In genomic region chr17:82237746-82238561, GRCh38 we compare ENCODE assay signal across 8 cellular contexts. TPM values are rescaled to one million over a fixed set of nuclear protein-coding genes. Genes with fewer than 3 reads are reported as not detected.
DNase-seq lines count a peak whose midpoint lies in the region; ATAC-seq and TF ChIP-seq lines count a peak whose summit lies in the region.

No MANE protein-coding gene starts in this region.

- CTCF ChIA-PET in activated CD4-positive, alpha-beta memory T cell treated with anti-CD3 and anti-CD28 coated beads for 36 hours (lab: Charles Lee): interaction anchor here (1.0 to 3.8 kb wide), 6 partner anchors 32 to 114 kb away, joined by 3 to 19 read pairs (median 8); partner anchors contain the start of gene SECTM1

- H4K20me1 ChIP-seq in H9 (ENCODE audit: control insufficient read depth, insufficient read depth, insufficient read length): no peaks in the 10 kb centered on the region

- no peaks in the 10 kb centered on the region for H3K9me3 ChIP-seq in heart right ventricle
- H3K9me3 ChIP-seq in spleen: no peaks in the 10 kb centered on the region
- H3K9me3 ChIP-seq in H9 (ENCODE audit: control insufficient read depth, low read depth, low read length): no peaks in the 10 kb centered on the region

- peaks cover 51 to 98% (median 66%) of the 10 kb centered on the region in 9 donors for H3K4me1 ChIP-seq in heart right ventricle
- H3K4me1 ChIP-seq in spleen: peaks cover 49 to 100% (median 93%) of the 10 kb centered on the region in 6 donors
- H3K4me1 ChIP-seq in H9 (ENCODE audit: insufficient read depth, low read length): no peaks in the 10 kb centered on the region

- H3K4ac ChIP-seq in H9 (ENCODE audit: low read depth, low read length): no peak overlapping the region

- H2BK20ac ChIP-seq in H9 (ENCODE audit: low read depth, low read length, poor library complexity, severe bottlenecking): no peak overlapping the region

- H3K56ac ChIP-seq in H9 (ENCODE audit: insufficient read length, low read depth, low read length): no peak overlapping the region

- no peak overlapping the region for H4K8ac ChIP-seq in H9 (replicated peaks; ENCODE audit: insufficient read length, low read depth, low read length)

- peak overlapping the region in 5 of 10 donors; percentile 10 to 37 (median 17) for H3K4me3 ChIP-seq in heart right ventricle
- peak overlapping the region in 4 of 8 donors; percentile 13 to 53 (median 20) for H3K4me3 ChIP-seq in spleen

- H3K27me3 ChIP-seq in heart right ventricle: no peaks in the 10 kb centered on the region
- no peaks in the 10 kb centered on the region for H3K27me3 ChIP-seq in spleen (replicated peaks in 1 of 7)
- H3K27me3 ChIP-seq in H9 (ENCODE audit: insufficient read depth, low read length): no peaks in the 10 kb centered on the region

- H3T11ph ChIP-seq in H9 (ENCODE audit: low read length): no peak overlapping the region

- WGBS in heart right ventricle, 2 donors: 77% methylated on average over 34 of the region's 34 CpGs
- 59 to 78% (median 76%) methylated on average over 18 to 34 of the region's 34 CpGs for WGBS in spleen, 5 donors
- WGBS in H9 (ENCODE audit: extremely low coverage, insufficient read length, low lambda C conversion rate): no CpG with 5 or more reads among the region's 34 CpGs

- no peak overlapping the region for H2BK15ac ChIP-seq in H9 (ENCODE audit: low read depth, low read length)

- peaks cover 41% of the 10 kb centered on the region for H3K27me3 Mint-ChIP-seq in HFFc6 (ENCODE audit: insufficient read depth)
- H3K27me3 Mint-ChIP-seq in activated CD4-positive, alpha-beta memory T cell treated with anti-CD3 and anti-CD28 coated beads for 36 hours: no peaks in the 10 kb centered on the region
- H3K27me3 Mint-ChIP-seq in H9 (ENCODE audit: low read depth): peaks cover 6% of the 10 kb centered on the region

- POLR2A ChIA-PET in activated CD4-positive, alpha-beta memory T cell treated with anti-CD3 and anti-CD28 coated beads for 36 hours (lab: Charles Lee): interaction anchor here (0.5 to 1.0 kb wide), 3 partner anchors 24 to 165 kb away, joined by 3 to 4 read pairs (median 3); no protein-coding TSS in a partner anchor

- H3K4me2 ChIP-seq in H9 (ENCODE audit: insufficient read depth, insufficient read length, low read length): no peak overlapping the region

- H3K14ac ChIP-seq in H9 (ENCODE audit: insufficient read depth, low read length): no peak overlapping the region; the same call in 1 of the 2 replicates

- TF ChIP-seq POLR2A in spleen (IDR thresholded peaks at IDR 0.05): no peak

- no peaks in the 10 kb centered on the region for H3K79me1 ChIP-seq in H9 (ENCODE audit: insufficient read depth, low read depth, low read length, poor library complexity, severe bottlenecking)

- H4K5ac ChIP-seq in H9 (ENCODE audit: insufficient read length, low read depth, low read length): no peak overlapping the region

- no peaks in the 10 kb centered on the region for H3K79me2 ChIP-seq in H9 (ENCODE audit: insufficient read depth, low read length)

- DNase-seq in HFFc6 (no peak), heart right ventricle (no peak), spleen (peak; percentile 77), NCI-H526 treated with DMSO at 0.1 percent for 48 hours (lab: John Stamatoyannopoulos, UW) (no peak), H9 (no peak), superior temporal gyrus (ENCODE audit: extremely low spot score) (no peak)
- DNase-seq in activated CD4-positive, alpha-beta memory T cell treated with anti-CD3 and anti-CD28 coated beads for 36 hours: no peak

- H3K9ac ChIP-seq in H9 (ENCODE audit: extremely low read depth, insufficient read length, low read length): no peak overlapping the region

- no peaks in the 10 kb centered on the region for H3K23me2 ChIP-seq in H9 (ENCODE audit: insufficient read length, low read depth, low read length, poor library complexity, severe bottlenecking)

- H4K91ac ChIP-seq in H9 (ENCODE audit: insufficient read length, low read depth, low read length): no peak overlapping the region

- H3K36me3 ChIP-seq in heart right ventricle: peaks cover 0 to 73% (median 0%) of the 10 kb centered on the region in 9 donors
- H3K36me3 ChIP-seq in spleen: peaks cover 2 to 91% (median 32%) of the 10 kb centered on the region in 6 donors

- no peak overlapping the region for H2AFZ ChIP-seq in H9 (ENCODE audit: low read length)

- intact Hi-C loops in activated CD4-positive, alpha-beta memory T cell treated with anti-CD3 and anti-CD28 coated beads for 36 hours (cut with micrococcal nuclease): loop anchor here (2.0 kb wide), 1 partner anchor 181 kb away; the partner anchor contains the start of genes HEXD and OGFOD3
- intact Hi-C loops in heart right ventricle (cut with DNase I) (loop anchor here in 7 of 10 donors (2.0 to 10.0 kb wide), 4 partner anchors 34 to 87 kb away; partner anchors contain the start of gene CSNK1D (in 2 of the 7)), spleen (cut with DNase I; ENCODE audit: low total_unique reads) (loop anchor here (5.0 kb wide), 1 partner anchor 84 kb away; no protein-coding TSS in a partner anchor)

- H3K18ac ChIP-seq in H9 (ENCODE audit: insufficient read length, low read depth, low read length): no peak overlapping the region

- peak overlapping the region; percentile 63; the same call in 1 of the 2 replicates for H3K4me3 Mint-ChIP-seq in HFFc6
- H3K4me3 Mint-ChIP-seq in activated CD4-positive, alpha-beta memory T cell treated with anti-CD3 and anti-CD28 coated beads for 36 hours: peak overlapping the region; percentile 60
- H3K4me3 Mint-ChIP-seq in H9: no peak overlapping the region; a peak in 1 of 5 replicates

- H3K27ac ChIP-seq in heart right ventricle (peak overlapping the region in 9 of 10 donors; percentile 33 to 84 (median 62)), spleen (peak overlapping the region; percentile 29 to 100 (median 74)), H9 (ENCODE audit: insufficient read length, low read depth, low read length) (no peak overlapping the region)

- no peak overlapping the region for H2AK5ac ChIP-seq in H9 (ENCODE audit: insufficient read length, low read length)

- no peak overlapping the region for H2BK120ac ChIP-seq in H9 (ENCODE audit: low read depth, low read length, poor library complexity, severe bottlenecking)

- H3K27ac Mint-ChIP-seq in HFFc6 (peak overlapping the region; percentile 87), H9 (no peak overlapping the region; a peak in 1 of 7 replicates)
- H3K27ac Mint-ChIP-seq in activated CD4-positive, alpha-beta memory T cell treated with anti-CD3 and anti-CD28 coated beads for 36 hours: peak overlapping the region; percentile 75

- TF ChIP-seq CTCF in HFFc6 (IDR thresholded peaks at IDR 0.05): no peak
- TF ChIP-seq CTCF in heart right ventricle (IDR thresholded peaks at IDR 0.05): no peak
- TF ChIP-seq CTCF in spleen (IDR thresholded peaks at IDR 0.05 in 8 of 11, conservative IDR thresholded peaks at IDR 0.05 in 3 of 11): no peak
- no peak for TF ChIP-seq CTCF in H9 (conservative IDR thresholded peaks at IDR 0.05)

- no peak overlapping the region for H3K23ac ChIP-seq in H9 (ENCODE audit: insufficient read length, low read depth, low read length)

- no peak overlapping the region for H2BK5ac ChIP-seq in H9 (ENCODE audit: insufficient read length, low read length)

- H3K4me1 Mint-ChIP-seq in HFFc6 (ENCODE audit: low read depth) (peaks cover 49% of the 10 kb centered on the region), H9 (peaks cover 2 to 21% of the 10 kb centered on the region in 2 experiments)
- H3K4me1 Mint-ChIP-seq in activated CD4-positive, alpha-beta memory T cell treated with anti-CD3 and anti-CD28 coated beads for 36 hours (ENCODE audit: low read depth): peaks cover 63% of the 10 kb centered on the region

- H3K9me3 Mint-ChIP-seq in HFFc6: peaks cover 4% of the 10 kb centered on the region
- no peaks in the 10 kb centered on the region for H3K9me3 Mint-ChIP-seq in activated CD4-positive, alpha-beta memory T cell treated with anti-CD3 and anti-CD28 coated beads for 36 hours
- H3K9me3 Mint-ChIP-seq in H9: no peaks in the 10 kb centered on the region

- ATAC-seq in heart right ventricle (no peak), HG03039 (IDR thresholded peaks at IDR 0.05; ENCODE audit: unreplicated experiment) (no peak)

- peaks cover 10% of the 10 kb centered on the region; the same call in 1 of the 2 replicates for H3K36me3 Mint-ChIP-seq in HFFc6 (ENCODE audit: low read depth)
- H3K36me3 Mint-ChIP-seq in activated CD4-positive, alpha-beta memory T cell treated with anti-CD3 and anti-CD28 coated beads for 36 hours: peaks cover 19% of the 10 kb centered on the region
- peaks cover 5 to 19% (median 12%) of the 10 kb centered on the region in 3 experiments; a peak in 6 of 7 replicates for H3K36me3 Mint-ChIP-seq in H9 (ENCODE audit: insufficient read depth in 1 of 3, low read depth in 3 of 3)

- no peak overlapping the region for H2BK12ac ChIP-seq in H9 (ENCODE audit: insufficient read length, low read depth, low read length)

RNA-seq across cellular contexts. Expression of gene SLC16A3, which starts 9.1 kb away (rescaled TPM):
- total RNA-seq in HFFc6 (2021; fragmentation: NEBNext Ultra II Directional; extraction: Animal tissue kit (Norgen Biotek cat#: 25700)): 100 to 1,000 TPM; 475 to 624 (median 523) TPM
- total RNA-seq in activated CD4-positive, alpha-beta memory T cell treated with anti-CD3 and anti-CD28 coated beads for 36 hours: 10 to 100 TPM; 97.4 to 99.7 TPM
- total RNA-seq in heart right ventricle: 10 to 100 TPM in 5 of 10 donors, 1 to 10 TPM in 5; 4.8 to 65.3 (median 10.1) TPM
- 10 to 100 TPM in 1 of 2 donors, 1 to 10 TPM in 1; 8.4 to 33.6 TPM for polyA plus RNA-seq in heart right ventricle
- 100 to 1,000 TPM in 3 of 7 donors, 10 to 100 TPM in 4; 41.7 to 185 (median 91.6) TPM for total RNA-seq in spleen
- 10 to 100 TPM; 11.1 to 28.2 (median 16.5) TPM for polyA plus RNA-seq in spleen
- 26.0 and 28.4 TPM in 2 replicates for total RNA-seq in H9 (2021)

RNA-seq across cellular contexts. Expression of gene CCDC57, which starts 25.3 kb away (rescaled TPM):
- 10 to 100 TPM; 12.8 to 15.6 (median 13.6) TPM for total RNA-seq in HFFc6 (2021; fragmentation: NEBNext Ultra II Directional; extraction: Animal tissue kit (Norgen Biotek cat#: 25700))
- total RNA-seq in activated CD4-positive, alpha-beta memory T cell treated with anti-CD3 and anti-CD28 coated beads for 36 hours: 10 to 100 TPM; 49.6 to 51.7 TPM
- total RNA-seq in heart right ventricle (10 to 100 TPM in 8 of 10 donors, 1 to 10 TPM in 2; 7.0 to 16.2 (median 10.7) TPM), spleen (10 to 100 TPM; 28.8 to 59.6 (median 43.6) TPM), H9 (2021) (11.0 and 14.6 TPM in 2 replicates)
- polyA plus RNA-seq in heart right ventricle (10 to 100 TPM in 1 of 2 donors, 1 to 10 TPM in 1; 9.4 to 34.5 TPM), spleen (100 to 1,000 TPM in 1 of 3 donors, 10 to 100 TPM in 2; 82.4 to 164 (median 83.0) TPM)

RNA-seq across cellular contexts. Expression of gene CSNK1D, which starts 35.5 kb away (rescaled TPM):
- total RNA-seq in HFFc6 (2021; fragmentation: NEBNext Ultra II Directional; extraction: Animal tissue kit (Norgen Biotek cat#: 25700)): 100 to 1,000 TPM; 116 to 128 (median 118) TPM
- 100 to 1,000 TPM; 110 to 111 TPM for total RNA-seq in activated CD4-positive, alpha-beta memory T cell treated with anti-CD3 and anti-CD28 coated beads for 36 hours
- total RNA-seq in heart right ventricle: 10 to 100 TPM; 56.8 to 72.7 (median 67.8) TPM
- polyA plus RNA-seq in heart right ventricle: 10 to 100 TPM; 54.4 to 58.1 TPM
- 100 to 1,000 TPM in 5 of 7 donors, 10 to 100 TPM in 2; 74.3 to 216 (median 160) TPM for total RNA-seq in spleen
- 100 to 1,000 TPM in 1 of 3 donors, 10 to 100 TPM in 2; 46.5 to 122 (median 67.2) TPM for polyA plus RNA-seq in spleen
- total RNA-seq in H9 (2021): 137 and 144 TPM in 2 replicates

Comparison
In these comparisons a context has a peak if more than half of its experiments do, and no peak if none do; other contexts are left out.
1. H3K27ac Mint-ChIP-seq: peak in HFFc6 (single experiment) and activated CD4-positive, alpha-beta memory T cell treated with anti-CD3 and anti-CD28 coated beads for 36 hours (single experiment); none in H9 (0 of 3).
2. H3K4me3 Mint-ChIP-seq: peak in HFFc6 (single experiment) and activated CD4-positive, alpha-beta memory T cell treated with anti-CD3 and anti-CD28 coated beads for 36 hours (single experiment); none in H9 (0 of 2).